Comparison of ENCODE assay signal across 8 cellular contexts in the genomic region with DNA sequence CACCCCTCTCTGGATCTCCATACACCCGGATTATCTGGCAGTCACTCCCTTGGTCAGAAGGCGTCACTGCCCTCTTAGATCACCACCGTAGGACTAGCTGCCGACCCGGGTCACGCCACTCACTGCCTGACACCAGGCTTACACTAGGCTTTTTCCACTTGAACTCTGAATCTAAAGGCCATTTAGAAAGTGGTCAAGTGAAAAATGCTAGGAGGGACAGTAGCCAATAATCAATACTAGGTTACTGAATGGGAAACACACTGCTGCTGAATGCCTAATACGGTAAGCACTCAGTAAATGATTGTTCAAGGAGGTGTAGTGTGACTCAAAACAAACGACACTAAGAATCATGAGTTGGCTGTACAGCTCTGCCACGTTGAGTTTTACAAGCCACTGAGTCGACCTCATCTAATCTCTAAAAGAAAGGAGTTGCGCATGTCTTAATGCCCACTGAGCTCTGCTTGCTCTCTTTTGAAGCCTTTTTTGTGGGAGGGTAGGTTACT. TPM values are rescaled to one million over a fixed set of nuclear protein-coding genes. Genes with fewer than 3 reads are reported as not detected.
DNase-seq lines count a peak whose midpoint lies in the region; ATAC-seq and TF ChIP-seq lines count a peak whose summit lies in the region.

No MANE protein-coding gene starts in this region.

- H3K9me3 ChIP-seq in Caco-2: no peaks in the 10 kb centered on the region

- peak overlapping the region; percentile 90 for H3K4me3 Mint-ChIP-seq in Caco-2 (ENCODE audit: unreplicated experiment)
- peak overlapping the region; percentile 95 to 96 for H3K4me3 Mint-ChIP-seq in effector memory CD8-positive, alpha-beta T cell

- H3K9me3 Mint-ChIP-seq in Caco-2 (ENCODE audit: unreplicated experiment): no peaks in the 10 kb centered on the region
- no peaks in the 10 kb centered on the region for H3K9me3 Mint-ChIP-seq in effector memory CD8-positive, alpha-beta T cell

- H3K4me1 Mint-ChIP-seq in Caco-2 (ENCODE audit: low read depth, unreplicated experiment): peaks cover 20% of the 10 kb centered on the region
- peaks cover 21 to 36% of the 10 kb centered on the region in 2 donors for H3K4me1 Mint-ChIP-seq in effector memory CD8-positive, alpha-beta T cell (ENCODE audit: low read depth in 2 of 2)

- CTCF ChIA-PET in Caco-2 (lab: Charles Lee): interaction anchor here (0.6 to 1.0 kb wide), 2 partner anchors 14 to 817 kb away, joined by 4 read pairs; a partner anchor contains a TSS
- CTCF ChIA-PET in RWPE1 (lab: Yijun Ruan, JAX): interaction anchor here (0.7 to 1.1 kb wide), 2 partner anchors 244 to 818 kb away, joined by 5 read pairs; a partner anchor contains a TSS

- peaks cover 32% of the 10 kb centered on the region for H3K36me3 Mint-ChIP-seq in Caco-2 (ENCODE audit: insufficient read depth, unreplicated experiment)
- peaks cover 29% of the 10 kb centered on the region for H3K36me3 Mint-ChIP-seq in effector memory CD8-positive, alpha-beta T cell (ENCODE audit: insufficient read depth)

- peaks cover 28% of the 10 kb centered on the region for H3K4me1 ChIP-seq in Caco-2

- BruUV-seq in Caco-2 (replicated peaks; lab: Mats Ljungman, UMichigan): TSS peak; percentile 89

- no peak for TF ChIP-seq CTCF in Caco-2 (IDR thresholded peaks at IDR 0.05; ENCODE audit: insufficient read depth in 1 of 2, low read depth in 1 of 2, low read length in 1 of 2, severe bottlenecking in 1 of 2, unreplicated experiment in 1 of 2)
- no peak for TF ChIP-seq CTCF in RWPE1 (conservative IDR thresholded peaks at IDR 0.05; ENCODE audit: low read depth)

- peak overlapping the region; percentile 84 for H3K27ac ChIP-seq in RWPE1

- ATAC-seq in GM18907 (IDR thresholded peaks at IDR 0.05; ENCODE audit: unreplicated experiment) (peak; percentile 65), HG03108 (IDR thresholded peaks at IDR 0.05; ENCODE audit: unreplicated experiment) (peak; percentile 51)
- ATAC-seq in effector memory CD8-positive, alpha-beta T cell (replicated peaks): no peak

- H3K27me3 ChIP-seq in Caco-2 (replicated peaks; ENCODE audit: control insufficient read depth, insufficient read depth, low read length): no peaks in the 10 kb centered on the region

- no peaks in the 10 kb centered on the region for H3K27me3 Mint-ChIP-seq in Caco-2 (ENCODE audit: insufficient read depth, unreplicated experiment)
- H3K27me3 Mint-ChIP-seq in effector memory CD8-positive, alpha-beta T cell: no peaks in the 10 kb centered on the region

- DNase-seq in Caco-2 (peak; percentile 27 to 55), RWPE1 (ENCODE audit: low spot score) (peak; percentile 26), mucosa of gallbladder (ENCODE audit: low spot score) (peak; percentile 53), NCI-H1436 treated with DMSO at 0.1 percent for 48 hours (lab: John Stamatoyannopoulos, UW) (no peak), Ammon's horn (ENCODE audit: low spot score) (no peak)
- no peak for DNase-seq in effector memory CD8-positive, alpha-beta T cell

- POLR2A ChIA-PET in Caco-2 (lab: Charles Lee): no interaction called here
- POLR2A ChIA-PET in RWPE1 (lab: Yijun Ruan, JAX; ENCODE audit: low non-redundant PET): interaction anchor here (0.8 kb wide), 1 partner anchor 149 kb away, joined by 3 read pairs; no protein-coding TSS in a partner anchor

- no peaks in the 10 kb centered on the region for H3K36me3 ChIP-seq in Caco-2 (ENCODE audit: control insufficient read depth, insufficient read depth, low read length)

- intact Hi-C loops in Caco-2 (cut with micrococcal nuclease; ENCODE audit: unreplicated experiment): loop anchor here (5.0 kb wide), 2 partner anchors 686 to 819 kb away; a partner anchor contains a TSS

- H3K4me3 ChIP-seq in Caco-2 (ENCODE audit: low read depth, low read length): peak overlapping the region; percentile 74

- peak overlapping the region; percentile 96 for H3K27ac Mint-ChIP-seq in Caco-2 (ENCODE audit: unreplicated experiment)
- H3K27ac Mint-ChIP-seq in effector memory CD8-positive, alpha-beta T cell: peak overlapping the region; percentile 99

RNA-seq across cellular contexts. Expression of a gene that starts 0.7 kb away (rescaled TPM):
- total RNA-seq in Caco-2 (2022): 29.4 and 30.3 TPM in 2 replicates
- 24.6 TPM for total RNA-seq in mucosa of gallbladder

Comparison
In these comparisons a context has a peak if more than half of its experiments do, and no peak if none do; other contexts are left out.
1. DNase-seq: peak in Caco-2 (2 of 2), RWPE1 (single experiment) and mucosa of gallbladder (single experiment); none in effector memory CD8-positive, alpha-beta T cell (0 of 3), NCI-H1436 treated with DMSO at 0.1 percent for 48 hours (single experiment) and Ammon's horn (single experiment).